1 cellular context compared by ENCODE assay signal in genomic region chr2:59232394-59233165, GRCh38.
TF ChIP-seq lines count a peak whose summit lies in the region.

No MANE protein-coding gene starts in this region.

TF ChIP-seq in HepG2, 621 proteins besides CTCF, POLR2A, EP300 and RAD21 (continued from another document):
- TF ChIP-seq NR0B2 (CRISPR knock-in tag; IDR thresholded peaks at IDR 0.05): no peak
